ENCODE assay signal across 10 cellular contexts in genomic region chr5:145834554-145834916, GRCh38. TPM values are rescaled to one million over a fixed set of nuclear protein-coding genes. Genes with fewer than 3 reads are reported as not detected.
A peak's percentile ranks its signal among the peaks of the same experiment; 100 is the strongest.
DNase-seq lines count a peak whose midpoint lies in the region; ATAC-seq and TF ChIP-seq lines count a peak whose summit lies in the region.
"Had no signal": no experiment of that assay in that cellular context is flagged by ENCODE, and none has a peak within 500 bp of the region (broad histone marks: within the 10 kb centered on the region; RNA-seq: fewer than 3 reads in every experiment).

No MANE protein-coding gene starts in this region.

- peak overlapping the region; percentile 58 for H3K4me3 Mint-ChIP-seq in activated T-cell treated with anti-CD3 and anti-CD28 coated beads, Interleukin-2, amount 50 U/mL, for 4 hours

- peaks cover 13% of the 10 kb centered on the region for H3K27me3 Mint-ChIP-seq in activated T-cell treated with anti-CD3 and anti-CD28 coated beads, Interleukin-2, amount 50 U/mL, for 4 hours (ENCODE audit: low read depth)

- no peaks in the 10 kb centered on the region for H3K9me3 Mint-ChIP-seq in activated T-cell treated with anti-CD3 and anti-CD28 coated beads, Interleukin-2, amount 50 U/mL, for 4 hours

- H3K4me3 ChIP-seq in adrenal gland (peak overlapping the region in 3 of 4 donors; percentile 60 to 86 (median 78)), right lobe of liver (peak overlapping the region; percentile 67 to 72 (median 72)), tibial nerve (peak overlapping the region; percentile 42 to 78 (median 70))

- 17 to 31% (median 21%) methylated on average over 9 to 10 of the region's 10 CpGs for WGBS in adrenal gland, 4 donors
- WGBS in right lobe of liver (ENCODE audit: insufficient coverage, low coverage, low lambda C conversion rate, missing lambda C conversion rate): 27% methylated on average over 7 of the region's 10 CpGs
- WGBS in tibial nerve, 2 donors: 15 to 20% methylated on average over 10 of the region's 10 CpGs

- H3K36me3 Mint-ChIP-seq in activated T-cell treated with anti-CD3 and anti-CD28 coated beads, Interleukin-2, amount 50 U/mL, for 4 hours (ENCODE audit: insufficient read depth): no peaks in the 10 kb centered on the region

- H3K9me3 ChIP-seq in adrenal gland (replicated peaks in 1 of 3) (no peaks in the 10 kb centered on the region), right lobe of liver (no peaks in the 10 kb centered on the region), tibial nerve (no peaks in the 10 kb centered on the region)

- TF ChIP-seq POLR2A in adrenal gland (IDR thresholded peaks at IDR 0.05) (no peak), right lobe of liver (IDR thresholded peaks at IDR 0.05) (no peak), tibial nerve (IDR thresholded peaks at IDR 0.05) (no peak)

- intact Hi-C loops in adrenal gland (cut with DNase I): no loop called here
- intact Hi-C loops in right lobe of liver (cut with DNase I): no loop called here

- no peaks in the 10 kb centered on the region for H3K36me3 ChIP-seq in adrenal gland (replicated peaks in 1 of 2)
- no peaks in the 10 kb centered on the region for H3K36me3 ChIP-seq in right lobe of liver
- H3K36me3 ChIP-seq in tibial nerve: no peaks in the 10 kb centered on the region

- ATAC-seq in activated T-cell treated with anti-CD3 and anti-CD28 coated beads, Interleukin-2, amount 50 U/mL, for 4 hours: no peak
- ATAC-seq in right lobe of liver (no peak), GM21381 (IDR thresholded peaks at IDR 0.05; ENCODE audit: unreplicated experiment) (no peak)

- H3K27me3 ChIP-seq in adrenal gland: no peaks in the 10 kb centered on the region
- no peaks in the 10 kb centered on the region for H3K27me3 ChIP-seq in right lobe of liver
- no peaks in the 10 kb centered on the region for H3K27me3 ChIP-seq in tibial nerve

- H3K4me1 Mint-ChIP-seq in activated T-cell treated with anti-CD3 and anti-CD28 coated beads, Interleukin-2, amount 50 U/mL, for 4 hours (ENCODE audit: low read depth): peaks cover 9% of the 10 kb centered on the region

- no peak for DNase-seq in activated T-cell treated with anti-CD3 and anti-CD28 coated beads, Interleukin-2, amount 50 U/mL, for 4 hours
- DNase-seq in activated T-cell treated with anti-CD3 and anti-CD28 coated beads, Interleukin-2, amount 50 U/mL, for 1 hour: no peak
- DNase-seq in adrenal gland: no peak
- DNase-seq in right lobe of liver: no peak
- DNase-seq in tibial nerve (ENCODE audit: low spot score in 2 of 2): no peak
- DNase-seq in stimulated activated naive CD4-positive, alpha-beta T cell treated with Interleukin-2 at 50 U/mL for 16 hours (lab: John Stamatoyannopoulos, UW): no peak
- DNase-seq in SIG-M5 treated with dmso at 0.1 percent for 504 hours (lab: John Stamatoyannopoulos, UW; ENCODE audit: unreplicated experiment): no peak

- peaks cover 0 to 17% of the 10 kb centered on the region in 2 donors for H3K4me1 ChIP-seq in adrenal gland (replicated peaks in 1 of 2)
- peaks cover 0 to 15% (median 10%) of the 10 kb centered on the region in 4 donors for H3K4me1 ChIP-seq in right lobe of liver
- H3K4me1 ChIP-seq in tibial nerve: peaks cover 0 to 42% (median 7%) of the 10 kb centered on the region in 4 donors

- H3K27ac ChIP-seq in adrenal gland (peak overlapping the region in 2 of 5 donors; percentile 71 to 78), right lobe of liver (no peak overlapping the region), tibial nerve (peak overlapping the region in 3 of 4 donors; percentile 78 to 80 (median 79))

- no peak for TF ChIP-seq EP300 in tibial nerve (IDR thresholded peaks at IDR 0.05)

- TF ChIP-seq CTCF in adrenal gland (IDR thresholded peaks at IDR 0.05) (no peak), right lobe of liver (IDR thresholded peaks at IDR 0.05) (no peak), tibial nerve (IDR thresholded peaks at IDR 0.05) (no peak)

RNA-seq across cellular contexts. Expression of gene PRELID2, which starts 0.6 kb away (rescaled TPM):
- 1 to 10 TPM in 2 of 3 donors, under 1 TPM in 1; 0.82 to 1.0 (median 1.0) TPM for total RNA-seq in activated T-cell treated with anti-CD3 and anti-CD28 coated beads, Interleukin-2, amount 50 U/mL, for 4 hours
- 10 to 100 TPM in 1 of 8 donors, 1 to 10 TPM in 7; 3.2 to 11.4 (median 5.3) TPM for total RNA-seq in adrenal gland
- polyA plus RNA-seq in adrenal gland: 1 to 10 TPM; 2.5 to 3.3 (median 2.5) TPM
- 1 to 10 TPM; 2.6 to 9.3 (median 4.1) TPM for total RNA-seq in right lobe of liver
- 10 to 100 TPM; 10.5 to 31.7 (median 16.4) TPM for total RNA-seq in tibial nerve

RNA-seq across cellular contexts. Expression of gene GRXCR2, which starts 38.3 kb away (rescaled TPM):
- total RNA-seq in activated T-cell treated with anti-CD3 and anti-CD28 coated beads, Interleukin-2, amount 50 U/mL, for 4 hours: not detected
- total RNA-seq in adrenal gland (not detected), right lobe of liver (not detected), tibial nerve (not detected)
- not detected for polyA plus RNA-seq in adrenal gland
- total RNA-seq: Daoy, pulmonary artery endothelial cell had no signal

Comparison
In these comparisons a context has a peak if more than half of its experiments do, and no peak if none do; other contexts are left out.
1. H3K27ac ChIP-seq: peak in tibial nerve (3 of 4); none in right lobe of liver (0 of 3).
2. Peak in every context shown above with its lines, with median percentiles within 50 percentile points of each other: H3K4me3 ChIP-seq.